In genomic region chr19:19354007-19354406, GRCh38 we compare ENCODE assay signal across 23 cellular contexts. TPM values are rescaled to one million over a fixed set of nuclear protein-coding genes. Genes with fewer than 3 reads are reported as not detected.
DNase-seq lines count a peak whose midpoint lies in the region; TF ChIP-seq lines count a peak whose summit lies in the region.
"Had no signal": no experiment of that assay in that cellular context is flagged by ENCODE, and none has a peak within 500 bp of the region (broad histone marks: within the 10 kb centered on the region; RNA-seq: fewer than 3 reads in every experiment).

No MANE protein-coding gene starts in this region.

- H3K9me3 ChIP-seq in HEK293 (ENCODE audit: control insufficient read depth, insufficient read depth, low read depth, low read length) (no peaks in the 10 kb centered on the region), osteoblast (ENCODE audit: low read depth, low read length) (no peaks in the 10 kb centered on the region)
- H3K9me3 ChIP-seq: BE2C, BLaER1 had no signal

- H3K4me3 Mint-ChIP-seq in endothelial cell (ENCODE audit: unreplicated experiment) = peak overlapping the region; percentile 14
- H3K4me3 Mint-ChIP-seq: CD14-positive monocyte; CD4-positive, alpha-beta memory T cell; CD4-positive, CD25-positive, alpha-beta regulatory T cell; CD8-positive, alpha-beta memory T cell had no signal

- H3K9me3 Mint-ChIP-seq in endothelial cell (ENCODE audit: unreplicated experiment) = no peaks in the 10 kb centered on the region
- H3K9me3 Mint-ChIP-seq: CD14-positive monocyte; CD4-positive, alpha-beta memory T cell; CD4-positive, CD25-positive, alpha-beta regulatory T cell; CD8-positive, alpha-beta memory T cell had no signal

- DNase-seq in endothelial cell (ENCODE audit: low spot score) = no peak
- peak; percentile 38 for DNase-seq in osteoblast (ENCODE audit: insufficient read length, low spot score, missing footprints)
- DNase-seq in activated gamma-delta T cell treated with Interleukin-2 at 50 U/mL for 16 hours = no peak
- DNase-seq in NCI-H526 treated with DMSO at 0.1 percent for 48 hours (lab: John Stamatoyannopoulos, UW) = no peak
- DNase-seq: 8988T; ACHN; BE2C; C1 segment of cervical spinal cord; CD4-positive, alpha-beta memory T cell; CD4-positive, CD25-positive, alpha-beta regulatory T cell; CD8-positive, alpha-beta memory T cell; COR-L47; DMS 273 treated with DMSO at 0.1 percent for 48 hours; DMS153; DMS53; DMS79; DND-41; EL; GDM1 had no signal

- no peak overlapping the region for H2AFZ ChIP-seq in osteoblast (ENCODE audit: low read length)

- H3K27ac ChIP-seq in HEK293 (ENCODE audit: extremely low read depth, low read depth, low read length) (no peak overlapping the region), osteoblast (ENCODE audit: low read depth, low read length) (no peak overlapping the region)
- H3K27ac ChIP-seq: BLaER1 had no signal

- H3K36me3 Mint-ChIP-seq in endothelial cell (ENCODE audit: low read depth, unreplicated experiment) = peaks cover 19% of the 10 kb centered on the region

- CTCF ChIA-PET in HEK293 (lab: Yijun Ruan, JAX) = interaction anchor here (1.0 to 1.3 kb wide), 2 partner anchors 12 to 137 kb away, joined by 3 read pairs; no protein-coding TSS in a partner anchor

- POLR2A ChIA-PET in HEK293 (lab: Yijun Ruan, JAX) = no interaction called here

- H3K4me3 ChIP-seq in HEK293 (ENCODE audit: low read depth, low read length) (no peak overlapping the region), osteoblast (ENCODE audit: insufficient read depth, low read length) (no peak overlapping the region)
- H3K4me3 ChIP-seq: BLaER1, GM12878 had no signal

- H3K27me3 ChIP-seq in osteoblast (ENCODE audit: insufficient read depth, low read length) = no peaks in the 10 kb centered on the region
- H3K27me3 ChIP-seq: BE2C, BLaER1 had no signal

- H3K4me1 ChIP-seq in HEK293 (ENCODE audit: control insufficient read depth, insufficient read depth, low read length) = no peaks in the 10 kb centered on the region
- no peaks in the 10 kb centered on the region for H3K4me1 ChIP-seq in osteoblast (ENCODE audit: insufficient read depth, low read length)
- H3K4me1 ChIP-seq: BE2C had no signal

- H3K4me1 Mint-ChIP-seq in endothelial cell (ENCODE audit: unreplicated experiment) = peaks cover 11% of the 10 kb centered on the region
- H3K4me1 Mint-ChIP-seq: CD14-positive monocyte had no signal

- H4K20me1 ChIP-seq in osteoblast (ENCODE audit: insufficient read depth, low read length) = no peaks in the 10 kb centered on the region
- H4K20me1 ChIP-seq: BLaER1 had no signal

- no peak overlapping the region for H3K27ac Mint-ChIP-seq in endothelial cell (ENCODE audit: unreplicated experiment)
- H3K27ac Mint-ChIP-seq: CD4-positive, CD25-positive, alpha-beta regulatory T cell had no signal

- H3K36me3 ChIP-seq in HEK293 (ENCODE audit: control insufficient read depth in 2 of 2, insufficient read depth in 1 of 2, low read length in 2 of 2) (peaks cover 23 to 83% of the 10 kb centered on the region in 2 experiments; a peak in 2 of 3 replicates), osteoblast (ENCODE audit: insufficient read depth, low read length) (peaks cover 81% of the 10 kb centered on the region)

- H3K27me3 Mint-ChIP-seq in endothelial cell (ENCODE audit: unreplicated experiment) = peaks cover 5% of the 10 kb centered on the region
- H3K27me3 Mint-ChIP-seq: CD4-positive, alpha-beta memory T cell; CD4-positive, CD25-positive, alpha-beta regulatory T cell; CD8-positive, alpha-beta memory T cell had no signal

- H3K79me2 ChIP-seq in osteoblast (ENCODE audit: insufficient read depth, low read length) = no peaks in the 10 kb centered on the region

- no peak for TF ChIP-seq CTCF in HEK293 (tag by site-specific recombination; IDR thresholded peaks at IDR 0.05)
- TF ChIP-seq CTCF in endothelial cell (IDR thresholded peaks at IDR 0.05; ENCODE audit: unreplicated experiment) = no peak
- TF ChIP-seq CTCF in osteoblast (IDR thresholded peaks at IDR 0.05; ENCODE audit: extremely low read depth, low read depth, low read length) = no peak

- H3K4me2 ChIP-seq in osteoblast (ENCODE audit: insufficient read depth, low read length) = no peak overlapping the region
- H3K4me2 ChIP-seq: BLaER1 had no signal

TF ChIP-seq in HEK293, 187 proteins besides CTCF, POLR2A, EP300 and RAD21:
- no peak for TF ChIP-seq ZNF10 (tag by site-specific recombination; IDR thresholded peaks at IDR 0.05)
- TF ChIP-seq ZFP3 (tag by site-specific recombination; IDR thresholded peaks at IDR 0.05; ENCODE audit: low read depth) = peak; percentile 94
- TF ChIP-seq ZNF157 (tag by site-specific recombination; IDR thresholded peaks at IDR 0.05) = no peak

RNA-seq across cellular contexts. Expression of gene MAU2, which starts 33.4 kb away (rescaled TPM):
- total RNA-seq in endothelial cell (ENCODE audit: unreplicated experiment) (49.3 TPM), osteoblast (37.1 and 39.1 TPM in 2 replicates)

RNA-seq across cellular contexts. Expression of gene SUGP1, which starts 33.7 kb away (rescaled TPM):
- total RNA-seq in endothelial cell (ENCODE audit: unreplicated experiment) (73.2 TPM), osteoblast (27.1 and 31.2 TPM in 2 replicates)

RNA-seq across cellular contexts. Expression of gene GATAD2A, which starts 51.5 kb away (rescaled TPM):
- total RNA-seq in endothelial cell (ENCODE audit: unreplicated experiment) = 150 TPM
- total RNA-seq in osteoblast = 48.6 and 48.9 TPM in 2 replicates
